ENCODE assay signal across 1 cellular context in the genomic region with DNA sequence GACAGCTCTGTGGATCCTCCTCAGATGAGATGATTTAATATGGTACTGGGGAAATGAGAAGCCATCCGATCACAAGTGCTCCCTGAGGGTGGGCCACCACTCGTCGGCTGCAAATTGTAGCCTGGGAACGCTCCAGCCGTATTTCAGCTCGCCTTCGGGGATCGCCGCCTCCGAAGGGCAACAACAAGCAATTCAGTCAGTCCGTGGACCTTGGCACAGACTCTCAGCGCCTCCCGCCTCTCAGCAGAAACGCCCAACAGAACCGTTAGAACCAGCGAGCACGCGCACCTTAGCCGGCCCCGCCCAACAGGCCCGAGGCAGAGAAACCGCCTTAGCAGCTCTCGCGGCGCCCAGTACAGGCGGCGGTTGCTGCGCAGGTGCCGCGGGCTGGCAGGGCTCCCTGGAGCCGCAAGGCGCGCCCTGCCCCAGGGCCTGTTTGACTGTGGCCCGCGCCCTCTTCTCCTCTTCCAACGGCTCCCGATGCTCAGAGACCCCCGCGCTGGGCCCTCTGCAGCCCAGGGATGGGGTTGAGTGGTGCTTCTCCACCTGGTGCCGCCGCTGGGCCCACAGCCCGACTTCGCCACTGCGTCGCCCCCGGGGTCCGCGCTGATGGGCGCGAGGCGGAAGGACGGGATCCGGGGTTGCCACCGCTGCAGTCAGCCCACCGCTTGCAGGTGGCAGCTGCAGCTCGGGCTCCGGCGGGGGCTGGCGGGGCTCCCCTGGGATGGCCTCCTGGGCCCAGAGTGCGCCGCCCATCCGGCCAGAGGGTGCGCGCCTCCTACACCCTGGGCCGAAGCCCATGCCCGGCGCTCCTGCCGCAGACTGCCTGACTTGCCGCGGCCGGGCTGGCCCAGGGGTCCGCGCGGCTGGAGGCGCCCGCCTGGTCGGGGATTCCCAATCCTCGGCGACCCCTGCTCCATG.
TF ChIP-seq lines count a peak whose summit lies in the region.

No MANE protein-coding gene starts in this region.

TF ChIP-seq in WTC11, 78 proteins besides CTCF, POLR2A, EP300 and RAD21 (continued from another document):
- TF ChIP-seq, protein P1, sequence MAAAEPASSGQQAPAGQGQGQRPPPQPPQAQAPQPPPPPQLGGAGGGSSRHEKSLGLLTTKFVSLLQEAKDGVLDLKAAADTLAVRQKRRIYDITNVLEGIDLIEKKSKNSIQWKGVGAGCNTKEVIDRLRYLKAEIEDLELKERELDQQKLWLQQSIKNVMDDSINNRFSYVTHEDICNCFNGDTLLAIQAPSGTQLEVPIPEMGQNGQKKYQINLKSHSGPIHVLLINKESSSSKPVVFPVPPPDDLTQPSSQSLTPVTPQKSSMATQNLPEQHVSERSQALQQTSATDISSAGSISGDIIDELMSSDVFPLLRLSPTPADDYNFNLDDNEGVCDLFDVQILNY (CRISPR knock-in tag; IDR thresholded peaks at IDR 0.05): peak; percentile 24; the same call in 1 of the 2 replicates
- TF ChIP-seq, protein P2, sequence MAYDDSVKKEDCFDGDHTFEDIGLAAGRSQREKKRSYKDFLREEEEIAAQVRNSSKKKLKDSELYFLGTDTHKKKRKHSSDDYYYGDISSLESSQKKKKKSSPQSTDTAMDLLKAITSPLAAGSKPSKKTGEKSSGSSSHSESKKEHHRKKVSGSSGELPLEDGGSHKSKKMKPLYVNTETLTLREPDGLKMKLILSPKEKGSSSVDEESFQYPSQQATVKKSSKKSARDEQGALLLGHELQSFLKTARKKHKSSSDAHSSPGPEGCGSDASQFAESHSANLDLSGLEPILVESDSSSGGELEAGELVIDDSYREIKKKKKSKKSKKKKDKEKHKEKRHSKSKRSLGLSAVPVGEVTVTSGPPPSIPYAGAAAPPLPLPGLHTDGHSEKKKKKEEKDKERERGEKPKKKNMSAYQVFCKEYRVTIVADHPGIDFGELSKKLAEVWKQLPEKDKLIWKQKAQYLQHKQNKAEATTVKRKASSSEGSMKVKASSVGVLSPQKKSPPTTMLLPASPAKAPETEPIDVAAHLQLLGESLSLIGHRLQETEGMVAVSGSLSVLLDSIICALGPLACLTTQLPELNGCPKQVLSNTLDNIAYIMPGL (CRISPR knock-in tag; IDR thresholded peaks at IDR 0.05): peak; percentile 82
- 0 out of 2 replicates have a peak, but pooled peaks have one; percentile 22 for TF ChIP-seq CREM (CRISPR knock-in tag; IDR thresholded peaks at IDR 0.05)
- peak; percentile 52; the same call in 1 of the 2 replicates for TF ChIP-seq KAT7 (CRISPR knock-in tag; IDR thresholded peaks at IDR 0.05; ENCODE audit: borderline replicate concordance)
- 0 out of 2 replicates have a peak, but pooled peaks have one; percentile 1 for TF ChIP-seq ZNF263 (CRISPR knock-in tag; IDR thresholded peaks at IDR 0.05; ENCODE audit: low read depth)
- TF ChIP-seq FOXP1 (CRISPR knock-in tag; IDR thresholded peaks at IDR 0.05; ENCODE audit: borderline replicate concordance): 0 out of 2 replicates have a peak, but pooled peaks have one; percentile 18
- TF ChIP-seq, protein P3, sequence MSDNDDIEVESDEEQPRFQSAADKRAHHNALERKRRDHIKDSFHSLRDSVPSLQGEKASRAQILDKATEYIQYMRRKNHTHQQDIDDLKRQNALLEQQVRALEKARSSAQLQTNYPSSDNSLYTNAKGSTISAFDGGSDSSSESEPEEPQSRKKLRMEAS (CRISPR knock-in tag; IDR thresholded peaks at IDR 0.05): peak; percentile 29; the same call in 1 of the 2 replicates
- peak; percentile 59; the same call in 1 of the 2 replicates for TF ChIP-seq RELA (CRISPR knock-in tag; IDR thresholded peaks at IDR 0.05; ENCODE audit: borderline replicate concordance)
- TF ChIP-seq, protein P4, sequence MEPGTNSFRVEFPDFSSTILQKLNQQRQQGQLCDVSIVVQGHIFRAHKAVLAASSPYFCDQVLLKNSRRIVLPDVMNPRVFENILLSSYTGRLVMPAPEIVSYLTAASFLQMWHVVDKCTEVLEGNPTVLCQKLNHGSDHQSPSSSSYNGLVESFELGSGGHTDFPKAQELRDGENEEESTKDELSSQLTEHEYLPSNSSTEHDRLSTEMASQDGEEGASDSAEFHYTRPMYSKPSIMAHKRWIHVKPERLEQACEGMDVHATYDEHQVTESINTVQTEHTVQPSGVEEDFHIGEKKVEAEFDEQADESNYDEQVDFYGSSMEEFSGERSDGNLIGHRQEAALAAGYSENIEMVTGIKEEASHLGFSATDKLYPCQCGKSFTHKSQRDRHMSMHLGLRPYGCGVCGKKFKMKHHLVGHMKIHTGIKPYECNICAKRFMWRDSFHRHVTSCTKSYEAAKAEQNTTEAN (CRISPR knock-in tag; IDR thresholded peaks at IDR 0.05): 0 out of 2 replicates have a peak, but pooled peaks have one; percentile 38
